9 cellular contexts compared by ENCODE assay signal in genomic region chr14:59897757-59898383, GRCh38. TPM values are rescaled to one million over a fixed set of nuclear protein-coding genes. Genes with fewer than 3 reads are reported as not detected.
DNase-seq lines count a peak whose midpoint lies in the region; ATAC-seq and TF ChIP-seq lines count a peak whose summit lies in the region.
"Had no signal": no experiment of that assay in that cellular context is flagged by ENCODE, and none has a peak within 500 bp of the region (broad histone marks: within the 10 kb centered on the region; RNA-seq: fewer than 3 reads in every experiment).

No MANE protein-coding gene starts in this region.

- ATAC-seq in DND-41 (ENCODE audit: insufficient read depth, low read depth) (no peak), HG03103 (IDR thresholded peaks at IDR 0.05; ENCODE audit: low read depth, unreplicated experiment) (peak; percentile 59), HG03460 (IDR thresholded peaks at IDR 0.05; ENCODE audit: unreplicated experiment) (no peak), T-helper 17 cell (no peak)

- H3K27ac ChIP-seq in DND-41 (ENCODE audit: low read length) = no peak overlapping the region
- H3K27ac ChIP-seq in OCI-LY7 (ENCODE audit: low read depth, low read length, poor library complexity, severe bottlenecking) = no peak overlapping the region

- no peak overlapping the region for H3K4me2 ChIP-seq in DND-41 (ENCODE audit: insufficient read depth, low read length)
- no peak overlapping the region for H3K4me2 ChIP-seq in OCI-LY7 (ENCODE audit: low read length)

- CTCF ChIA-PET in OCI-LY7 (lab: Charles Lee; ENCODE audit: unreplicated experiment) = no interaction called here

- H3K79me2 ChIP-seq in DND-41 (ENCODE audit: insufficient read depth, low read length) = no peaks in the 10 kb centered on the region
- no peaks in the 10 kb centered on the region for H3K79me2 ChIP-seq in OCI-LY7 (ENCODE audit: insufficient read depth, low read depth, low read length)

- H3K9ac ChIP-seq in DND-41 (ENCODE audit: low read depth, low read length) = no peak overlapping the region

- BruUV-seq in OCI-LY7 (replicated peaks; lab: Mats Ljungman, UMichigan) = no TSS peak

- no peak overlapping the region for H3K4me3 ChIP-seq in DND-41 (ENCODE audit: low read depth in 1 of 2, low read length in 2 of 2)
- H3K4me3 ChIP-seq in OCI-LY7 (ENCODE audit: low read depth, low read length, poor library complexity, severe bottlenecking) = no peak overlapping the region
- H3K4me3 ChIP-seq in fibroblast of villous mesenchyme (ENCODE audit: low read depth, low read length) = no peak overlapping the region

- H4K20me1 ChIP-seq in DND-41 (ENCODE audit: insufficient read depth, low read length) (no peaks in the 10 kb centered on the region), OCI-LY7 (ENCODE audit: insufficient read depth, low read length) (no peaks in the 10 kb centered on the region)

- H3K9me2 ChIP-seq in OCI-LY7 (ENCODE audit: insufficient read depth, low read length) = no peaks in the 10 kb centered on the region

- H3K27me3 ChIP-seq in DND-41 (ENCODE audit: insufficient read depth, low read length, poor library complexity) = peaks cover 18% of the 10 kb centered on the region

- H3K27me3 Mint-ChIP-seq in T-helper 17 cell = peaks cover 35% of the 10 kb centered on the region

- H3K4me1 Mint-ChIP-seq in T-helper 17 cell = no peaks in the 10 kb centered on the region
- H3K4me1 Mint-ChIP-seq: stimulated activated naive B cell treated with anti-CD40 and anti-IgM and Interleukin-4, amounts not matched to agents 10 μg/mL and 1 μg/mL and 100 μg/mL, for 72 hours had no signal

- no peak for DNase-seq in DND-41
- peak; percentile 18 for DNase-seq in OCI-LY7 (ENCODE audit: low spot score)
- no peak for DNase-seq in fibroblast of villous mesenchyme (ENCODE audit: low read depth)
- DNase-seq in stimulated activated CD8-positive, alpha-beta memory T cell treated with anti-CD3 and anti-CD28 coated beads, Interleukin-4, amount 100 ng/mL, for 48 hours = peak; percentile 27
- no peak for DNase-seq in LoVo (ENCODE audit: low spot score)
- no peak for DNase-seq in T-helper 17 cell
- DNase-seq: stimulated activated naive B cell treated with anti-CD40 and anti-IgM and Interleukin-4, amounts not matched to agents 10 μg/mL and 1 μg/mL and 100 μg/mL, for 72 hours had no signal

- H2AFZ ChIP-seq in DND-41 (ENCODE audit: low read depth, low read length) = no peak overlapping the region
- H2AFZ ChIP-seq in OCI-LY7 (ENCODE audit: low read length) = no peak overlapping the region

- H3K4me1 ChIP-seq in DND-41 (ENCODE audit: insufficient read depth, low read length) = no peaks in the 10 kb centered on the region
- no peaks in the 10 kb centered on the region for H3K4me1 ChIP-seq in OCI-LY7 (ENCODE audit: insufficient read depth, low read length, poor library complexity, severe bottlenecking)

- H3K9me3 ChIP-seq in DND-41 (ENCODE audit: insufficient read depth, low read length, severe bottlenecking) (no peaks in the 10 kb centered on the region), OCI-LY7 (ENCODE audit: low read length) (no peaks in the 10 kb centered on the region), T-helper 17 cell (ENCODE audit: control insufficient read depth, low read length, poor library complexity, severe bottlenecking) (no peaks in the 10 kb centered on the region)

- no peaks in the 10 kb centered on the region for H3K36me3 Mint-ChIP-seq in T-helper 17 cell (ENCODE audit: low read depth)
- H3K36me3 Mint-ChIP-seq: stimulated activated naive B cell treated with anti-CD40 and anti-IgM and Interleukin-4, amounts not matched to agents 10 μg/mL and 1 μg/mL and 100 μg/mL, for 72 hours had no signal

- intact Hi-C loops in OCI-LY7 (cut with micrococcal nuclease; ENCODE audit: unreplicated experiment) = no loop called here

- H3K4me3 Mint-ChIP-seq in T-helper 17 cell = no peak overlapping the region
- H3K4me3 Mint-ChIP-seq: stimulated activated naive B cell treated with anti-CD40 and anti-IgM and Interleukin-4, amounts not matched to agents 10 μg/mL and 1 μg/mL and 100 μg/mL, for 72 hours had no signal

- no peak overlapping the region for H3K27ac Mint-ChIP-seq in T-helper 17 cell
- H3K27ac Mint-ChIP-seq: stimulated activated naive B cell treated with anti-CD40 and anti-IgM and Interleukin-4, amounts not matched to agents 10 μg/mL and 1 μg/mL and 100 μg/mL, for 72 hours had no signal

- H3K36me3 ChIP-seq in DND-41 (ENCODE audit: insufficient read depth, low read length) (no peaks in the 10 kb centered on the region), OCI-LY7 (ENCODE audit: insufficient read depth, low read length) (no peaks in the 10 kb centered on the region)

- POLR2A ChIA-PET in OCI-LY7 (lab: Charles Lee) = interaction anchor here (0.5 to 0.7 kb wide), 3 partner anchors 37 to 304 kb away, joined by 3 to 4 read pairs (median 4); no protein-coding TSS in a partner anchor

- TF ChIP-seq CTCF in DND-41 (IDR thresholded peaks at IDR 0.05; ENCODE audit: borderline replicate concordance, extremely low read depth, low read length, poor library complexity, severe bottlenecking) (peak; percentile 44), OCI-LY7 (conservative IDR thresholded peaks at IDR 0.05; ENCODE audit: low read length) (peak; percentile 68), fibroblast of villous mesenchyme (IDR thresholded peaks at IDR 0.05; ENCODE audit: insufficient read depth, low read depth, low read length) (peak; percentile 28)

RNA-seq across cellular contexts. Expression of gene LRRC9, which starts 22.1 kb away (rescaled TPM):
- not detected in 2 replicates for total RNA-seq in OCI-LY7 (2014; rRNA removed; shearing (Covaris generic))
- 0.65 and 0.74 TPM in 2 replicates for total RNA-seq in OCI-LY7 (2022)
- under 0.01 TPM in 2 replicates for total RNA-seq in fibroblast of villous mesenchyme
- total RNA-seq in T-helper 17 cell = not detected

RNA-seq across cellular contexts. Expression of gene RTN1, which starts 27.3 kb away (rescaled TPM):
- total RNA-seq in OCI-LY7 (2014; rRNA removed; shearing (Covaris generic)) = not detected in 2 replicates
- not detected in 2 replicates for total RNA-seq in OCI-LY7 (2022)
- total RNA-seq in fibroblast of villous mesenchyme = 0.43 and 0.64 TPM in 2 replicates
- 1 to 10 TPM in 1 of 2 donors, under 1 TPM in 1; 0.60 to 3.4 TPM for total RNA-seq in T-helper 17 cell

Comparison
In these comparisons a context has a peak if more than half of its experiments do, and no peak if none do; other contexts are left out.
1. DNase-seq: peak in OCI-LY7 (single experiment) and stimulated activated CD8-positive, alpha-beta memory T cell treated with anti-CD3 and anti-CD28 coated beads, Interleukin-4, amount 100 ng/mL, for 48 hours (single experiment); none in DND-41 (single experiment), fibroblast of villous mesenchyme (single experiment), LoVo (single experiment) and T-helper 17 cell (0 of 3).
2. Peak in every context shown above with its lines, with median percentiles within 50 percentile points of each other: CTCF ChIP-seq.